Comparison of ENCODE assay signal across 1 cellular context in genomic region chr4:102612824-102613366, GRCh38.
TF ChIP-seq lines count a peak whose summit lies in the region.

No MANE protein-coding gene starts in this region.

TF ChIP-seq in IMR-90, 13 proteins besides CTCF, POLR2A, EP300 and RAD21:
- TF ChIP-seq RCOR1 (IDR thresholded peaks at IDR 0.05; ENCODE audit: insufficient replicate concordance, low read length) (no peak), CHD1 (IDR thresholded peaks at IDR 0.05; ENCODE audit: low read depth, low read length) (no peak), CEBPB (IDR thresholded peaks at IDR 0.05; ENCODE audit: low read depth, low read length) (no peak), BHLHE40 (IDR thresholded peaks at IDR 0.05; ENCODE audit: low read depth, low read length) (no peak), NFE2L2 (IDR thresholded peaks at IDR 0.05; ENCODE audit: low read depth, low read length) (no peak), SMC3 (IDR thresholded peaks at IDR 0.05; ENCODE audit: low read depth, low read length) (no peak), MAZ (IDR thresholded peaks at IDR 0.05; ENCODE audit: borderline replicate concordance, low read depth, low read length) (no peak), ELK1 (IDR thresholded peaks at IDR 0.05; ENCODE audit: borderline replicate concordance, low read depth, low read length) (no peak), MAFK (IDR thresholded peaks at IDR 0.05; ENCODE audit: low read depth, low read length) (no peak), FOS (IDR thresholded peaks at IDR 0.05; ENCODE audit: low read depth, low read length) (no peak), MXI1 (IDR thresholded peaks at IDR 0.05; ENCODE audit: borderline replicate concordance, low read depth, low read length) (no peak), RFX5 (IDR thresholded peaks at IDR 0.05; ENCODE audit: low read depth, low read length) (no peak)
- TF ChIP-seq, protein P1, sequence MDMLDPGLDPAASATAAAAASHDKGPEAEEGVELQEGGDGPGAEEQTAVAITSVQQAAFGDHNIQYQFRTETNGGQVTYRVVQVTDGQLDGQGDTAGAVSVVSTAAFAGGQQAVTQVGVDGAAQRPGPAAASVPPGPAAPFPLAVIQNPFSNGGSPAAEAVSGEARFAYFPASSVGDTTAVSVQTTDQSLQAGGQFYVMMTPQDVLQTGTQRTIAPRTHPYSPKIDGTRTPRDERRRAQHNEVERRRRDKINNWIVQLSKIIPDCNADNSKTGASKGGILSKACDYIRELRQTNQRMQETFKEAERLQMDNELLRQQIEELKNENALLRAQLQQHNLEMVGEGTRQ (IDR thresholded peaks at IDR 0.05; ENCODE audit: low read depth, low read length) = no peak
